Comparison of ENCODE assay signal across 34 cellular contexts in the genomic region with DNA sequence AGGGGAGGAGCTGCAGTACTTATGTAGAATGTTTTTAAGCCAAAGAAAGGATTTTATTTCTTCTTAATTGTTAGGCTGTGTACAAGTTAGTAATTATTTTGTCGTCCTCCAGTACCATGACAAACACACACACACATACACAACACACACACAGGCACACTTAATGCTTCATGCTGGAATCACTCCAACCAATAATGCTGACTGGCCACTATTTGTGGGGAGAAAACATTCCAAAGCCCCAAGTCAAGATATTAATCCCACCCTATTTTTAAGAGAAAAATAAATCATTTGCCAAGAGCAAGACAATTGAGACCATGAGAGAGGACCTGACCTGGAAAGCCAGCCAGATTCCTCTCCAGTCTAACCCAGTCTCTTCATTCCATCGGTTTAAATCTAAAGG. TPM values are rescaled to one million over a fixed set of nuclear protein-coding genes. Genes with fewer than 3 reads are reported as not detected.
"Had no signal": no experiment of that assay in that cellular context is flagged by ENCODE, and none has a peak within 500 bp of the region (broad histone marks: within the 10 kb centered on the region; RNA-seq: fewer than 3 reads in every experiment).

No MANE protein-coding gene starts in this region.

- H3K36me3 ChIP-seq: neutrophil, pancreas, spleen, suprapubic skin, tibial artery, transverse colon, upper lobe of right lung, uterus had no signal

- H3K4me1 ChIP-seq: pancreas, psoas muscle, spleen, suprapubic skin, testis, transverse colon, upper lobe of right lung, uterus had no signal

- H3K27me3 ChIP-seq: pancreas, testis, tibial artery, uterus had no signal

- FAIRE-seq: pancreas had no signal

- H3K4me2 ChIP-seq: smooth muscle cell had no signal

- DNase-seq: naive thymus-derived CD4-positive, alpha-beta T cell; natural killer cell; nucleus accumbens; pancreas; posterior cingulate gyrus; psoas muscle; right cardiac atrium; spleen; stimulated activated CD4-positive, alpha-beta T cell treated with anti-CD3 and anti-CD28 coated beads, Interleukin-12 subunit alpha, Interleukin-12 subunit beta, amount 100 ng/mL, for 4 hours; stimulated activated CD4-positive, alpha-beta T cell treated with anti-CD3 and anti-CD28 coated beads, Interleukin-1b, Interleukin-23, amount 100 ng/mL, for 48 hours; stimulated activated CD4-positive, alpha-beta T cell treated with anti-CD3 and anti-CD28 coated beads, Interleukin-4, amount 100 ng/mL, for 1 hour; stimulated activated CD4-positive, alpha-beta T cell treated with anti-CD3 and anti-CD28 coated beads, Interleukin-4, amount 100 ng/mL, for 4 hours; stimulated activated CD8-positive, alpha-beta memory T cell treated with anti-CD3 and anti-CD28 coated beads, Interleukin-4, amount 100 ng/mL, for 48 hours; stimulated activated naive CD4-positive, alpha-beta T cell; stimulated activated naive CD8-positive, alpha-beta T cell treated with anti-CD3 and anti-CD28 coated beads, Interleukin-15, amount 100 ng/mL, for 72 hours; stimulated activated naive CD8-positive, alpha-beta T cell treated with anti-CD3 and anti-CD28 coated beads, Interleukin-15, Interleukin-2, amounts not matched to agents 100 U/mL and 50 U/mL, for 24 hours; substantia nigra; testis; tibial artery; transverse colon; upper lobe of right lung; uterus had no signal

- H3K4me3 ChIP-seq: pancreas, psoas muscle, skin epidermis, smooth muscle cell, spleen, suprapubic skin, testis, tibial artery, transverse colon, upper lobe of right lung, uterus had no signal

- ATAC-seq: naive thymus-derived CD4-positive, alpha-beta T cell; natural killer cell; pancreas; psoas muscle; right cardiac atrium; sciatic nerve; stimulated activated memory B cell treated with anti-CD40 and anti-IgM and Interleukin-4, amounts not matched to agents 10 μg/mL and 1 μg/mL and 100 μg/mL, for 72 hours; stimulated activated naive CD8-positive, alpha-beta T cell treated with anti-CD3 and anti-CD28 coated beads, Interleukin-15, amount 100 ng/mL, for 72 hours; stimulated activated naive CD8-positive, alpha-beta T cell treated with anti-CD3 and anti-CD28 coated beads, Interleukin-15, Interleukin-2, amounts not matched to agents 100 U/mL and 50 U/mL, for 24 hours; upper lobe of right lung had no signal

- H3K27ac ChIP-seq: neutrophil, pancreas, psoas muscle, skin epidermis, spleen, suprapubic skin, testis, tibial artery, transverse colon, upper lobe of right lung, uterus had no signal

- H3K9me3 ChIP-seq: neutrophil, pancreas, psoas muscle, spleen, suprapubic skin, testis, tibial artery, transverse colon, upper lobe of right lung, uterus had no signal

RNA-seq across cellular contexts. Expression of a gene that starts 51.8 kb away (rescaled TPM):
- total RNA-seq: naive thymus-derived CD4-positive, alpha-beta T cell; natural killer cell; neural crest cell; omental fat pad; osteocyte; pancreas; progenitor cell of endocrine pancreas; psoas muscle; renal cortical epithelial cell; right cardiac atrium; sciatic nerve; smooth muscle cell; spleen; suprapubic skin; upper lobe of right lung; urinary bladder; uterus had no signal
- polyA plus RNA-seq: naive thymus-derived CD4-positive, alpha-beta T cell; pancreas; psoas muscle; right cardiac atrium; smooth muscle cell; spleen; urinary bladder had no signal
